15 cellular contexts compared by ENCODE assay signal in the genomic region with DNA sequence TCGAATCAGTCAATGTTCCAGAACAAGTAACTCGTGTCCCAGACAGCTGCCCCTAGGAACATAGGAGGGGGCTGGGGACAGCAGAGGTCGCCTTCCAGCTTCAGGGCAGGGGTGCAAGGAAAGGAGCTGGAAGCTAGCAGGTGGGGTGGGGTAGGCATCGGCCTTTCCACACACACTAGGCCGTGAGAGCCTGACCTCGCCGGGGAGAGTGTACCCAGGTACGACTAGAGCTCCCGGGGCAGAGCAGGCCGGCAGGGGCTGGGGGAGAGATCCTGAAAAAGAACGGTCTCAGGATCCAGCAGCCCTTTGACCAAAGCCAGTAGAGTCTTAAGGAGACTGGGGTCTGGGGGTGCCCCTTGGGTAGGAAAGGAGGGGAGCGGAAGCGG.
DNase-seq lines count a peak whose midpoint lies in the region; ATAC-seq and TF ChIP-seq lines count a peak whose summit lies in the region.
"Had no signal": no experiment of that assay in that cellular context is flagged by ENCODE, and none has a peak within 500 bp of the region (broad histone marks: within the 10 kb centered on the region; RNA-seq: fewer than 3 reads in every experiment).

No MANE protein-coding gene starts in this region.

- intact Hi-C loops in A673 (cut with micrococcal nuclease; ENCODE audit: unreplicated experiment), result no loop called here

- H3K9me3 Mint-ChIP-seq in GM23338 (no peaks in the 10 kb centered on the region; the same call in 2 of the 3 replicates), brain (no peaks in the 10 kb centered on the region), neural crest cell (no peaks in the 10 kb centered on the region)
- H3K9me3 Mint-ChIP-seq: CD8-positive, alpha-beta T cell; IgD-negative memory B cell had no signal

- CTCF ChIA-PET in A673 (lab: Charles Lee), result no interaction called here

- no peaks in the 10 kb centered on the region for H3K79me2 ChIP-seq in GM23338 (replicated peaks; ENCODE audit: insufficient read depth)
- no peaks in the 10 kb centered on the region for H3K79me2 ChIP-seq in mesendoderm (ENCODE audit: control insufficient read depth, insufficient read depth, low read length)

- no peak overlapping the region for H3K56ac ChIP-seq in mesendoderm (ENCODE audit: low read length)

- no peaks in the 10 kb centered on the region for H3K9me2 ChIP-seq in GM23338 (ENCODE audit: insufficient read depth)

- H3K27me3 ChIP-seq in A673 (replicated peaks; ENCODE audit: insufficient read depth, low read depth, low read length, poor library complexity) (no peaks in the 10 kb centered on the region), GM23338 (ENCODE audit: insufficient read depth) (no peaks in the 10 kb centered on the region), mesendoderm (ENCODE audit: insufficient read depth, low read length, poor library complexity) (no peaks in the 10 kb centered on the region)

- H3K4ac ChIP-seq in mesendoderm (ENCODE audit: low read depth, low read length), result no peak overlapping the region

- H2AFZ ChIP-seq in GM23338, result no peak overlapping the region

- H3K36me3 Mint-ChIP-seq in GM23338 (ENCODE audit: low read depth) (no peaks in the 10 kb centered on the region), brain (no peaks in the 10 kb centered on the region), neural crest cell (ENCODE audit: low read depth) (no peaks in the 10 kb centered on the region)
- H3K36me3 Mint-ChIP-seq: CD14-positive monocyte; CD8-positive, alpha-beta T cell; IgD-negative memory B cell had no signal

- H3K4me1 Mint-ChIP-seq in GM23338, result peaks cover 7% of the 10 kb centered on the region
- peaks cover 56% of the 10 kb centered on the region for H3K4me1 Mint-ChIP-seq in brain
- peaks cover 58% of the 10 kb centered on the region for H3K4me1 Mint-ChIP-seq in neural crest cell
- H3K4me1 Mint-ChIP-seq: B cell, IgD-negative memory B cell had no signal

- no peaks in the 10 kb centered on the region for H3F3A ChIP-seq in GM23338 (replicated peaks; ENCODE audit: low read depth)

- H3K23ac ChIP-seq in mesendoderm (ENCODE audit: low read length), result no peak overlapping the region

- no peak overlapping the region for H3K9ac ChIP-seq in mesendoderm (ENCODE audit: low read length)

- no peak overlapping the region for H3K4me3 Mint-ChIP-seq in GM23338
- H3K4me3 Mint-ChIP-seq in brain, result no peak overlapping the region
- peak overlapping the region; percentile 22 for H3K4me3 Mint-ChIP-seq in neural crest cell
- H3K4me3 Mint-ChIP-seq: B cell; CD14-positive monocyte; CD8-positive, alpha-beta T cell; IgD-negative memory B cell had no signal

- no peak overlapping the region for H3K4me3 ChIP-seq in A673 (ENCODE audit: low read depth, low read length, poor library complexity, severe bottlenecking)
- no peak overlapping the region for H3K4me3 ChIP-seq in GM23338
- no peak overlapping the region for H3K4me3 ChIP-seq in mesendoderm (ENCODE audit: low read length)

- H3K9me3 ChIP-seq in A673 (ENCODE audit: low read depth, low read length, poor library complexity, severe bottlenecking), result no peaks in the 10 kb centered on the region

- no peak overlapping the region for H2AK5ac ChIP-seq in mesendoderm (ENCODE audit: low read length)

- no peak overlapping the region for H4K8ac ChIP-seq in mesendoderm (ENCODE audit: low read depth, low read length)

- in situ Hi-C loops in GM13977 (cut with MboI; ENCODE audit: low pct_unique_long_range_greater_than_20kb, low sequenced_read_pairs, unreplicated experiment), result no loop called here

- POLR2A ChIA-PET in A673 (lab: Charles Lee; ENCODE audit: low non-redundant PET), result interaction anchor here (0.6 to 0.7 kb wide), 2 partner anchors 678 to 1733 kb away, joined by 3 read pairs; no protein-coding TSS in a partner anchor

- no peak overlapping the region for H4K5ac ChIP-seq in mesendoderm (ENCODE audit: low read length)

- TF ChIP-seq CTCF in A673 (conservative IDR thresholded peaks at IDR 0.05; ENCODE audit: low read depth, low read length) (no peak), GM23338 (conservative IDR thresholded peaks at IDR 0.05; ENCODE audit: low read depth in 2 of 2) (no peak), brain (conservative IDR thresholded peaks at IDR 0.05) (no peak), neural crest cell (conservative IDR thresholded peaks at IDR 0.05) (no peak), GM13977 (IDR thresholded peaks at IDR 0.05; ENCODE audit: extremely low read depth, insufficient read depth, missing control alignments) (no peak)

- no CpG with 5 or more reads among the region's 13 CpGs for WGBS in mesendoderm (ENCODE audit: extremely low coverage, insufficient coverage, low lambda C conversion rate)

- H3K27me3 Mint-ChIP-seq in GM23338 (ENCODE audit: insufficient read depth, low read depth, poor library complexity) (peaks cover 3% of the 10 kb centered on the region), brain (no peaks in the 10 kb centered on the region), neural crest cell (ENCODE audit: low read depth) (no peaks in the 10 kb centered on the region)
- H3K27me3 Mint-ChIP-seq: B cell, IgD-negative memory B cell had no signal

- DNase-seq in A673 (ENCODE audit: low spot score) (no peak), GM23338 (ENCODE audit: low spot score) (no peak), neural crest cell (ENCODE audit: low read depth, low spot score) (no peak), mesendoderm (no peak), GM13977 (ENCODE audit: low spot score) (no peak), amygdala (lab: John Stamatoyannopoulos, UW) (no peak), hypothalamus (lab: John Stamatoyannopoulos, UW) (no peak)
- DNase-seq: CD8-positive, alpha-beta T cell; COR-L47; DND-41; GDM1 had no signal

- H2BK120ac ChIP-seq in mesendoderm (ENCODE audit: low read depth, low read length), result no peak overlapping the region

- H3K36me3 ChIP-seq in A673 (ENCODE audit: insufficient read depth, low read length, poor library complexity, severe bottlenecking) (no peaks in the 10 kb centered on the region), GM23338 (ENCODE audit: insufficient read depth) (no peaks in the 10 kb centered on the region), mesendoderm (ENCODE audit: control insufficient read depth, insufficient read depth, low read length) (no peaks in the 10 kb centered on the region)

- H3K27ac Mint-ChIP-seq in GM23338, result 0 out of 2 replicates have a peak overlapping the region, but pooled peaks have one; percentile 31
- peak overlapping the region in 3 of 5 experiments; percentile 48 to 89 (median 63) for H3K27ac Mint-ChIP-seq in brain
- peak overlapping the region; percentile 96 for H3K27ac Mint-ChIP-seq in neural crest cell (ENCODE audit: unreplicated experiment)
- H3K27ac Mint-ChIP-seq: B cell; CD14-positive monocyte; CD8-positive, alpha-beta T cell; IgD-negative memory B cell had no signal

- BruUV-seq in A673 (replicated peaks; lab: Mats Ljungman, UMichigan), result no TSS peak

- H3K79me1 ChIP-seq in mesendoderm (ENCODE audit: low read length), result peaks cover 5% of the 10 kb centered on the region

- H2BK5ac ChIP-seq in mesendoderm (ENCODE audit: low read length), result no peak overlapping the region

- H4K20me1 ChIP-seq in GM23338 (replicated peaks; ENCODE audit: insufficient read depth), result no peaks in the 10 kb centered on the region

- H3K4me2 ChIP-seq in GM23338 (no peak overlapping the region), mesendoderm (ENCODE audit: low read length) (no peak overlapping the region)

- no peak overlapping the region for H3K18ac ChIP-seq in mesendoderm (ENCODE audit: low read length)

- no peak overlapping the region for H2BK15ac ChIP-seq in mesendoderm (replicated peaks; ENCODE audit: low read depth)

- ATAC-seq in GM23338, result no peak
- ATAC-seq: CD8-positive, alpha-beta T cell had no signal

- peak overlapping the region; percentile 17 for H3K27ac ChIP-seq in A673 (ENCODE audit: low read depth, low read length, poor library complexity, severe bottlenecking)
- H3K27ac ChIP-seq in GM23338 (ENCODE audit: low read depth), result no peak overlapping the region
- no peak overlapping the region for H3K27ac ChIP-seq in mesendoderm (ENCODE audit: low read depth, low read length)

- H3K4me1 ChIP-seq in A673 (ENCODE audit: insufficient read depth, low read length, poor library complexity, severe bottlenecking), result peaks cover 18% of the 10 kb centered on the region
- no peaks in the 10 kb centered on the region for H3K4me1 ChIP-seq in GM23338 (ENCODE audit: insufficient read depth)
- H3K4me1 ChIP-seq in mesendoderm (ENCODE audit: control insufficient read depth, low read depth, low read length), result no peaks in the 10 kb centered on the region

TF ChIP-seq in GM23338, 12 proteins besides CTCF, POLR2A, EP300 and RAD21 (continues in another document):
- TF ChIP-seq POLR2AphosphoS5 (IDR thresholded peaks at IDR 0.05; ENCODE audit: low read depth) (no peak), NANOG (IDR thresholded peaks at IDR 0.05; ENCODE audit: borderline replicate concordance) (no peak), ZNF114 (CRISPR knock-in tag; IDR thresholded peaks at IDR 0.05) (no peak), EZH2 (IDR thresholded peaks at IDR 0.05; ENCODE audit: low read depth, unreplicated experiment) (no peak)

Comparison
In these comparisons a context has a peak if more than half of its experiments do, and no peak if none do; other contexts are left out.
1. H3K27ac Mint-ChIP-seq: peak in every context shown above with its lines; median percentile 96 in neural crest cell; 63 in brain; 31 in GM23338.